In the genomic region with DNA sequence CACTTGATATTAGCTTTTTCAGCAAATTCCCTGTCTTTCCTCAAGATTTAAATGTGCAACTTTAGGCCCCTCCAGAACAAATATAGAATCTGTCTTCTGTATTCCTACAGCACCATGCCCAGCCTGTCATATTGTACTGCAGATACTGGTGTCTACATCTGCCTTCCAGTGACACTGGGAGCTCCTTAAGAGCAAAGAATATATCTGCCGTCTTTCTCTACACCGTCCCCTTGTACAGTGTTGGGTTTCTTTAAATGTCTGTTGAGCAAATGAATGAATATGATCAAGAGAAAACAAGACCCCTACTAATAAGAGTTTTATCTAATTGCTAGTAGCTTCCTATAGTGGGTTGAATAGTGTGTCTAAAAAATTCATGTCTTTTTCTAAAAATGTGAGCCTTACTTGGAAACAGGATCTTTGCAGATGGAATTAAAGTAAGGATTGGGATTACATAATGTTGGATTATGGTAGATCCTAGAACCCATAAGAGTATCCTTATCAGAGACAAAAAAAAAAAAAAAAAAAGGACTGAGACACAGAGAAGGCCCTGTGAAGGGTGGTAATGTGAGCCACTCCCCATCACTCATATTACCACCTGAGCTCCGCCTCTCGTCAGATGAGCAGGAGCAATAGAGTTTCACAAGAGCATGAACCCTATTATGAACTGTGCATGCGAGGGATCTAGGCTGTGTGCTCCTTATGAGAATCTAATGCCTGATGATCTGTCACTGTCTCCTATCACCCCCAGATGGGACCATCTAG, we compare ENCODE assay signal across 22 cellular contexts.
"Had no signal": no experiment of that assay in that cellular context is flagged by ENCODE, and none has a peak within 500 bp of the region (broad histone marks: within the 10 kb centered on the region; RNA-seq: fewer than 3 reads in every experiment).

No MANE protein-coding gene starts in this region.

- FAIRE-seq: HTR-8/SVneo had no signal

- H3K9me3 ChIP-seq: SJCRH30 had no signal

- H3K27me3 ChIP-seq: MG63, SJCRH30 had no signal

- H3K4me3 ChIP-seq: MG63, SJCRH30 had no signal

- H3K36me3 ChIP-seq: MG63, SJCRH30 had no signal

- DNase-seq: Karpas-422, KG1, MG63, NCI-H1092, NCI-H1105 treated with DMSO at 0.1 percent for 48 hours, NCI-H1417 treated with DMSO at 0.1 percent for 48 hours, NCI-H146, NCI-H1694 treated with DMSO at 0.1 percent for 48 hours, NCI-H1930, NCI-H2081, NCI-H2107, NCI-H2171 treated with DMSO at 0.1 percent for 48 hours, NCI-H345, NCI-H446 treated with DMSO at 0.1 percent for 48 hours, NCI-H510A treated with DMSO at 0.1 percent for 48 hours, NCI-H526, SHP77 treated with DMSO at 0.1 percent for 48 hours, SJCRH30, T-helper 1 cell had no signal

- H3K27ac ChIP-seq: HL-60, SJCRH30 had no signal

- ATAC-seq: SK-N-SH treated with all-trans-retinoic acid at 6 μM for 48 hours had no signal
